In genomic region chr20:53138454-53139291, GRCh38 we compare ENCODE assay signal across 14 cellular contexts.
DNase-seq lines count a peak whose midpoint lies in the region; ATAC-seq and TF ChIP-seq lines count a peak whose summit lies in the region.
"Had no signal": no experiment of that assay in that cellular context is flagged by ENCODE, and none has a peak within 500 bp of the region (broad histone marks: within the 10 kb centered on the region; RNA-seq: fewer than 3 reads in every experiment).

No MANE protein-coding gene starts in this region.

- H3K36me3 Mint-ChIP-seq in chondrocyte (ENCODE audit: low read depth) = no peaks in the 10 kb centered on the region
- H3K36me3 Mint-ChIP-seq: activated naive CD8-positive, alpha-beta T cell; CD4-positive, CD25-positive, alpha-beta regulatory T cell; stimulated activated naive B cell treated with anti-CD40 and anti-IgM and Interleukin-4, amounts not matched to agents 10 μg/mL and 1 μg/mL and 100 μg/mL, for 72 hours had no signal

- no peak overlapping the region for H3K27ac Mint-ChIP-seq in chondrocyte (ENCODE audit: unreplicated experiment)
- H3K27ac Mint-ChIP-seq: activated naive CD8-positive, alpha-beta T cell; CD4-positive, CD25-positive, alpha-beta regulatory T cell; stimulated activated naive B cell treated with anti-CD40 and anti-IgM and Interleukin-4, amounts not matched to agents 10 μg/mL and 1 μg/mL and 100 μg/mL, for 72 hours had no signal

- no peaks in the 10 kb centered on the region for H3K4me1 Mint-ChIP-seq in chondrocyte (ENCODE audit: low read depth)
- H3K4me1 Mint-ChIP-seq: stimulated activated naive B cell treated with anti-CD40 and anti-IgM and Interleukin-4, amounts not matched to agents 10 μg/mL and 1 μg/mL and 100 μg/mL, for 72 hours had no signal

- DNase-seq in GM12865 (ENCODE audit: low read depth) = peak; percentile 90
- DNase-seq in NCI-H2081 (lab: John Stamatoyannopoulos, UW) = no peak
- no peak for DNase-seq in NCI-H524 (lab: John Stamatoyannopoulos, UW)
- no peak for DNase-seq in NCI-H748 treated with DMSO at 0.1 percent for 48 hours (lab: John Stamatoyannopoulos, UW)
- DNase-seq in chondrocyte (ENCODE audit: low spot score) = no peak
- DNase-seq: CD4-positive, CD25-positive, alpha-beta regulatory T cell; effector memory CD4-positive, alpha-beta T cell; stimulated activated naive B cell treated with anti-CD40 and anti-IgM and Interleukin-4, amounts not matched to agents 10 μg/mL and 1 μg/mL and 100 μg/mL, for 72 hours; T1000 had no signal

- TF ChIP-seq CTCF in GM12865 (IDR thresholded peaks at IDR 0.05; ENCODE audit: insufficient read depth, low read depth, low read length, missing control alignments) = no peak
- no peak for TF ChIP-seq CTCF in chondrocyte (IDR thresholded peaks at IDR 0.05)

- ATAC-seq in GM18873 (IDR thresholded peaks at IDR 0.05; ENCODE audit: low FRiP score, unreplicated experiment) (peak; percentile 97), GM21825 (IDR thresholded peaks at IDR 0.05; ENCODE audit: unreplicated experiment) (peak; percentile 81), HG03378 (IDR thresholded peaks at IDR 0.05; ENCODE audit: unreplicated experiment) (peak; percentile 82)
- ATAC-seq: stimulated activated naive B cell treated with anti-CD40 and anti-IgM and Interleukin-4, amounts not matched to agents 10 μg/mL and 1 μg/mL and 100 μg/mL, for 72 hours had no signal

- no peak overlapping the region for H3K4me3 Mint-ChIP-seq in chondrocyte (ENCODE audit: unreplicated experiment)
- H3K4me3 Mint-ChIP-seq: activated naive CD8-positive, alpha-beta T cell; CD4-positive, CD25-positive, alpha-beta regulatory T cell; stimulated activated naive B cell treated with anti-CD40 and anti-IgM and Interleukin-4, amounts not matched to agents 10 μg/mL and 1 μg/mL and 100 μg/mL, for 72 hours had no signal

- H3K4me3 ChIP-seq in GM12865 (ENCODE audit: low read depth, low read length) = no peak overlapping the region
- H3K4me3 ChIP-seq: skin epidermis had no signal

- no peaks in the 10 kb centered on the region for H3K9me3 Mint-ChIP-seq in chondrocyte (ENCODE audit: low read depth)

- peaks cover 3% of the 10 kb centered on the region for H3K27me3 Mint-ChIP-seq in chondrocyte (ENCODE audit: low read depth)
- H3K27me3 Mint-ChIP-seq: CD4-positive, CD25-positive, alpha-beta regulatory T cell had no signal
